Comparison of ENCODE assay signal across 11 cellular contexts in the genomic region with DNA sequence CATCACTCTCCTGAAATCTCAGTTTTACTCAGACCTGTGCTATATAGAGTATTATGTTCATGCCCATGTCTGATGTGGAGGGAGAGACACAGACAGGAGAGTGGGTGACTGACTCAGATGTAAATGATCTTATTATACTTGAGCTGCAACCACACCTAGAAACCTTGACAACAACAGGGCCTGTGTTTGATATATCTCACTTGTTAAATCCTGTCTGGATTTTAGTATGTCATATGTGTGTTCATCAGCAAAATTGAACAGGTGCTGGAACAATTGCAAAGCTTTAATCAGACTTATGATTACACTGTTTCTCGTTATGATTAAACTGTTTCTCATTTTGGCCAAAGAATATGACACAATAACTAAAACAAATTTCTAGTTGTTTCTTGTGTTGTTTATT. TPM values are rescaled to one million over a fixed set of nuclear protein-coding genes. Genes with fewer than 3 reads are reported as not detected.
DNase-seq lines count a peak whose midpoint lies in the region; ATAC-seq, FAIRE-seq and TF ChIP-seq lines count a peak whose summit lies in the region.
"Had no signal": no experiment of that assay in that cellular context is flagged by ENCODE, and none has a peak within 500 bp of the region (broad histone marks: within the 10 kb centered on the region; RNA-seq: fewer than 3 reads in every experiment).

No MANE protein-coding gene starts in this region.

- H2AFZ ChIP-seq in K562 (ENCODE audit: low read depth, low read length) = no peak overlapping the region

- ATAC-seq in K562 = no peak
- ATAC-seq in GM19397 (IDR thresholded peaks at IDR 0.05; ENCODE audit: unreplicated experiment) = no peak

- TF ChIP-seq RAD21 in K562 (CRISPR knock-in tag; conservative IDR thresholded peaks at IDR 0.05 in 1 of 2, IDR thresholded peaks at IDR 0.05 in 1 of 2) = no peak

- in situ Hi-C loops in K562 (cut with MboI) = no loop called here

- no peaks in the 10 kb centered on the region for H3K36me3 ChIP-seq in K562 (ENCODE audit: control insufficient read depth, insufficient read depth, low read length)

- H3K9ac ChIP-seq in K562 (ENCODE audit: insufficient read depth in 1 of 2, low read depth in 2 of 2, low read length in 2 of 2) = no peak overlapping the region

- peaks cover 3 to 16% of the 10 kb centered on the region in 2 experiments for H3K4me1 ChIP-seq in K562 (replicated peaks in 1 of 2; ENCODE audit: control insufficient read depth in 2 of 2, insufficient read depth in 2 of 2, low read length in 2 of 2)

- POLR2A ChIA-PET in K562 (lab: Yijun Ruan, JAX) = interaction anchor here (0.5 to 1.1 kb wide), 3 partner anchors 13 to 694 kb away, joined by 3 read pairs; no protein-coding TSS in a partner anchor

- no peaks in the 10 kb centered on the region for H3K9me1 ChIP-seq in K562 (ENCODE audit: control insufficient read depth, insufficient read depth, low read length)

- H3K9me3 ChIP-seq in K562 (replicated peaks; ENCODE audit: control insufficient read depth, insufficient read depth, low read depth, low read length) = no peaks in the 10 kb centered on the region

- intact Hi-C loops in K562 (cut with micrococcal nuclease) = no loop called here

- no peaks in the 10 kb centered on the region for H3K27me3 ChIP-seq in K562 (ENCODE audit: control insufficient read depth in 2 of 2, insufficient read depth in 2 of 2, low read length in 2 of 2)

- no peak overlapping the region for H3K27ac ChIP-seq in K562 (ENCODE audit: extremely low read depth, low read depth, low read length)
- H3K27ac ChIP-seq: C4-2B had no signal

- H3K4me2 ChIP-seq in K562 (ENCODE audit: insufficient read depth, low read length) = no peak overlapping the region

- CTCF ChIA-PET in K562 (lab: Yijun Ruan, JAX; ENCODE audit: low intra/inter-chr PET ratio) = interaction anchor here (0.7 kb wide), 1 partner anchor 228 kb away, joined by 5 read pairs; no protein-coding TSS in a partner anchor

- no peaks in the 10 kb centered on the region for H4K20me1 ChIP-seq in K562 (replicated peaks; ENCODE audit: control insufficient read depth, insufficient read depth, low read length)

- peak; percentile 6 for DNase-seq in NOMO-1 treated with DMSO at 0.1 percent for 48 hours (lab: John Stamatoyannopoulos, UW; ENCODE audit: unreplicated experiment)
- no peak for DNase-seq in NOMO-1 (lab: John Stamatoyannopoulos, UW; ENCODE audit: unreplicated experiment in 2 of 2)
- DNase-seq in NCI-H526 treated with DMSO at 0.1 percent for 48 hours (lab: John Stamatoyannopoulos, UW) = peak; percentile 69
- DNase-seq in K562 (ENCODE audit: extremely low read depth in 1 of 4, low spot score in 3 of 4) = no peak
- peak; percentile 70 for DNase-seq in renal cortical epithelial cell (ENCODE audit: low read depth)
- DNase-seq in NCI-H345 treated with DMSO at 0.1 percent for 48 hours (lab: John Stamatoyannopoulos, UW; ENCODE audit: unreplicated experiment) = no peak
- DNase-seq in AG08396 (ENCODE audit: low spot score) = no peak
- DNase-seq: aorta, NCI-H2107 had no signal

- no peak for TF ChIP-seq EP300 in K562 (IDR thresholded peaks at IDR 0.05; ENCODE audit: low read length)

- H3K4me3 ChIP-seq in K562 = no peak overlapping the region

- no peak for TF ChIP-seq CTCF in K562 (IDR thresholded peaks at IDR 0.05 in 2 of 3, conservative IDR thresholded peaks at IDR 0.05 in 1 of 3; ENCODE audit: insufficient read depth in 2 of 3, low read depth in 1 of 3, low read length in 3 of 3)

- BruUV-seq in K562 (replicated peaks; lab: Mats Ljungman, UMichigan) = no TSS peak

- TF ChIP-seq POLR2A in K562 (conservative IDR thresholded peaks at IDR 0.05) = no peak

- 82% methylated on average over 1 of the region's 1 CpG for WGBS in K562 (ENCODE audit: insufficient coverage, low coverage, missing lambda C conversion rate)

- peaks cover 39% of the 10 kb centered on the region for H3K79me2 ChIP-seq in K562 (ENCODE audit: control insufficient read depth, insufficient read depth, low read length)

- FAIRE-seq in K562 (lab: Jason Lieb, UNC) = no peak

TF ChIP-seq in K562, 482 proteins besides CTCF, POLR2A, EP300 and RAD21:
- TF ChIP-seq, protein P1, sequence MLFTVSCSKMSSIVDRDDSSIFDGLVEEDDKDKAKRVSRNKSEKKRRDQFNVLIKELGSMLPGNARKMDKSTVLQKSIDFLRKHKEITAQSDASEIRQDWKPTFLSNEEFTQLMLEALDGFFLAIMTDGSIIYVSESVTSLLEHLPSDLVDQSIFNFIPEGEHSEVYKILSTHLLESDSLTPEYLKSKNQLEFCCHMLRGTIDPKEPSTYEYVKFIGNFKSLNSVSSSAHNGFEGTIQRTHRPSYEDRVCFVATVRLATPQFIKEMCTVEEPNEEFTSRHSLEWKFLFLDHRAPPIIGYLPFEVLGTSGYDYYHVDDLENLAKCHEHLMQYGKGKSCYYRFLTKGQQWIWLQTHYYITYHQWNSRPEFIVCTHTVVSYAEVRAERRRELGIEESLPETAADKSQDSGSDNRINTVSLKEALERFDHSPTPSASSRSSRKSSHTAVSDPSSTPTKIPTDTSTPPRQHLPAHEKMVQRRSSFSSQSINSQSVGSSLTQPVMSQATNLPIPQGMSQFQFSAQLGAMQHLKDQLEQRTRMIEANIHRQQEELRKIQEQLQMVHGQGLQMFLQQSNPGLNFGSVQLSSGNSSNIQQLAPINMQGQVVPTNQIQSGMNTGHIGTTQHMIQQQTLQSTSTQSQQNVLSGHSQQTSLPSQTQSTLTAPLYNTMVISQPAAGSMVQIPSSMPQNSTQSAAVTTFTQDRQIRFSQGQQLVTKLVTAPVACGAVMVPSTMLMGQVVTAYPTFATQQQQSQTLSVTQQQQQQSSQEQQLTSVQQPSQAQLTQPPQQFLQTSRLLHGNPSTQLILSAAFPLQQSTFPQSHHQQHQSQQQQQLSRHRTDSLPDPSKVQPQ (CRISPR knock-in tag; IDR thresholded peaks at IDR 0.05; ENCODE audit: borderline replicate concordance) = no peak
- TF ChIP-seq C11orf30 (IDR thresholded peaks at IDR 0.05; ENCODE audit: low read depth) = peak; percentile 27; the same call in 1 of the 2 replicates
TF ChIP-seq in K562: peak in this region for 1.

RNA-seq across cellular contexts. Expression of gene DIP2B, which starts 37.7 kb away (rescaled TPM):
- total RNA-seq in K562 (2011; cell fraction: chromatin; rRNA removed; ENCODE audit: low replicate concordance) = 38.9 and 51.6 TPM in 2 replicates
- total RNA-seq in K562 (2011; cell fraction: nucleolus; rRNA removed) = 22.5 and 24.8 TPM in 2 replicates
- 29.4 and 38.1 TPM in 2 replicates for total RNA-seq in K562 (2011; cell fraction: nucleoplasm; rRNA removed)
- total RNA-seq in K562 (2014; rRNA removed) (12.1 and 14.8 TPM in 2 replicates), K562 (2014; rRNA removed; fragmentation: Illumina TruSeq; extraction: Trizol) (18.8 and 21.2 TPM in 2 replicates), K562 (2015; rRNA removed; fragmentation: Illumina TruSeq; extraction: Trizol) (19.9 and 20.3 TPM in 2 replicates), K562 (2021) (22.9 and 23.7 TPM in 2 replicates), renal cortical epithelial cell (37.2 and 60.2 TPM in 2 replicates)
- polyA plus RNA-seq in K562 (2011; rRNA removed) (20.5 and 26.1 TPM in 2 replicates), K562 (2014; fragmentation: Illumina TruSeq; extraction: Trizol) (18.8 and 21.0 TPM in 2 replicates), K562 (2014; fragmentation: Nextera tagmentation; extraction: Ambion mirVana) (1 to 10 TPM; 4.6 to 5.8 TPM), K562 (2014; rRNA removed) (11.7 and 13.4 TPM in 2 replicates)
- polyA plus RNA-seq in K562 (2011; cell fraction: cytosol; rRNA removed) = 16.1 and 18.2 TPM in 2 replicates
- polyA plus RNA-seq in K562 (2011; cell fraction: nucleus; rRNA removed) = 24.1 and 27.3 TPM in 2 replicates
- 13.5 and 14.8 TPM in 2 replicates for polyA plus RNA-seq in K562 (2012)
- 57.9 and 67.7 TPM in 2 replicates for polyA minus RNA-seq in K562 (2011; rRNA and poly(A)+ RNA removed)
- 28.2 and 36.9 TPM in 2 replicates for polyA minus RNA-seq in K562 (2011; cell fraction: cytosol; rRNA and poly(A)+ RNA removed)
- 20.7 and 28.9 TPM in 2 replicates for polyA minus RNA-seq in K562 (2011; cell fraction: nucleus; rRNA and poly(A)+ RNA removed)

Comparison
In these comparisons a context has a peak if more than half of its experiments do, and no peak if none do; other contexts are left out.
1. DNase-seq: peak in NOMO-1 treated with DMSO at 0.1 percent for 48 hours (single experiment), NCI-H526 treated with DMSO at 0.1 percent for 48 hours (single experiment) and renal cortical epithelial cell (single experiment); none in NOMO-1 (0 of 2), K562 (0 of 4), NCI-H345 treated with DMSO at 0.1 percent for 48 hours (single experiment) and AG08396 (single experiment).